27 cellular contexts compared by ENCODE assay signal in the genomic region with DNA sequence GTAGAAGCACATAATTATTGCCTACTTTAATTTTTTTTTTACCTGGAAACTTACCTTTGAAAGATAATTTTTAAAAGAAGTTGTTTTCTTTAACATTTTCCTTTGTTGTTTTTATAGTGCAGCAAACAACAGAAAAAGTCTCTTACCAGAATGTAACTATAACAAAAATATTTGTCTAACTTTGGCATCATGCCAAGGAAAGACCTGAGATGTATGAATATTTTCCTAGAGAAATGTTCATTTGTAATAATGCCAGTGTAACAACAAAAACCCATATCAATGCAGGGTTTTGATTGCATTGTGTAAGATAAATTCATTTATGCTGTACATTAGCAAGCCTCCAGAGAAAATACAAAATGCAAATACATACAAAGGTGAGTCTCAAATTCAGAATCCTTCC.
"Had no signal": no experiment of that assay in that cellular context is flagged by ENCODE, and none has a peak within 500 bp of the region (broad histone marks: within the 10 kb centered on the region; RNA-seq: fewer than 3 reads in every experiment).

No MANE protein-coding gene starts in this region.

- H3K4me3 ChIP-seq: neural progenitor cell, ovary, psoas muscle, right lobe of liver, sigmoid colon, stomach, thoracic aorta, thyroid gland, tibial nerve, upper lobe of left lung, vagina had no signal

- H3K36me3 ChIP-seq: neural progenitor cell, ovary, right lobe of liver, sigmoid colon, stomach, thoracic aorta, thyroid gland, tibial nerve, upper lobe of left lung, vagina had no signal

- H3K4me1 ChIP-seq: neural progenitor cell, parathyroid adenoma, psoas muscle, right lobe of liver, stomach, thyroid gland, upper lobe of left lung, vagina had no signal

- H3K9me3 ChIP-seq: ovary, psoas muscle, right lobe of liver, sigmoid colon, thoracic aorta, thyroid gland, tibial nerve, upper lobe of left lung, vagina had no signal

- DNase-seq: occipital lobe; ovary; posterior cingulate gyrus; psoas muscle; right cardiac atrium; right lobe of liver; sigmoid colon; small intestine; stimulated activated CD4-positive, alpha-beta T cell treated with anti-CD3 and anti-CD28 coated beads, Interleukin-15, amount 100 ng/mL, for 24 hours; stimulated activated CD4-positive, alpha-beta T cell treated with anti-CD3 and anti-CD28 coated beads, Interleukin-2, amount 100 ng/mL, for 24 hours; stimulated activated CD4-positive, alpha-beta T cell treated with anti-CD3 and anti-CD28 coated beads, Interleukin-2, amount 100 ng/mL, for 48 hours; stimulated activated CD4-positive, alpha-beta T cell treated with anti-CD3 and anti-CD28 coated beads, Interleukin-4, amount 100 ng/mL, for 24 hours; stimulated activated naive B cell treated with anti-CD40 and anti-IgM and Interleukin-4, amounts not matched to agents 10 μg/mL and 1 μg/mL and 100 μg/mL, for 72 hours; stimulated activated naive CD4-positive, alpha-beta T cell treated with Interleukin-2 at 50 U/mL for 16 hours; stomach; thyroid gland; trophoblast cell; upper lobe of left lung had no signal

- H3K9ac ChIP-seq: neural progenitor cell, parathyroid adenoma had no signal

- H3K27ac ChIP-seq: neural progenitor cell, ovary, parathyroid adenoma, psoas muscle, right lobe of liver, sigmoid colon, stomach, thoracic aorta, thyroid gland, tibial nerve, upper lobe of left lung, vagina had no signal

- H3K4me3 Mint-ChIP-seq: nephron; neural progenitor cell; stimulated activated effector memory CD8-positive, alpha-beta T cell treated with anti-CD3 and anti-CD28 coated beads, Interleukin-12 subunit alpha, Interleukin-12 subunit beta, amount 100 ng/mL, for 72 hours; stimulated activated naive B cell treated with anti-CD40 and anti-IgM and Interleukin-4, amounts not matched to agents 10 μg/mL and 1 μg/mL and 100 μg/mL, for 72 hours; stimulated activated naive CD8-positive, alpha-beta T cell treated with anti-CD3 and anti-CD28 coated beads, Interleukin-15, Interleukin-2, amounts not matched to agents 100 ng/mL and 50 ng/mL, for 24 hours had no signal

- H3K36me3 Mint-ChIP-seq: neural progenitor cell; stimulated activated effector memory CD8-positive, alpha-beta T cell treated with anti-CD3 and anti-CD28 coated beads, Interleukin-12 subunit alpha, Interleukin-12 subunit beta, amount 100 ng/mL, for 72 hours; stimulated activated naive B cell treated with anti-CD40 and anti-IgM and Interleukin-4, amounts not matched to agents 10 μg/mL and 1 μg/mL and 100 μg/mL, for 72 hours had no signal

- H3K27me3 ChIP-seq: neural progenitor cell, ovary, right lobe of liver, sigmoid colon, stomach, thyroid gland, tibial nerve, upper lobe of left lung, vagina had no signal

- H3K27me3 Mint-ChIP-seq: progenitor cell of endocrine pancreas; stimulated activated naive B cell treated with anti-CD40 and anti-IgM and Interleukin-4, amounts not matched to agents 10 μg/mL and 1 μg/mL and 100 μg/mL, for 72 hours; stimulated activated naive CD8-positive, alpha-beta T cell treated with anti-CD3 and anti-CD28 coated beads, Interleukin-15, Interleukin-2, amounts not matched to agents 100 ng/mL and 50 ng/mL, for 24 hours had no signal

- H3K4me1 Mint-ChIP-seq: nephron; neural progenitor cell; stimulated activated effector memory CD8-positive, alpha-beta T cell treated with anti-CD3 and anti-CD28 coated beads, Interleukin-12 subunit alpha, Interleukin-12 subunit beta, amount 100 ng/mL, for 72 hours; stimulated activated naive B cell treated with anti-CD40 and anti-IgM and Interleukin-4, amounts not matched to agents 10 μg/mL and 1 μg/mL and 100 μg/mL, for 72 hours had no signal

- H3K27ac Mint-ChIP-seq: nephron; neural progenitor cell; progenitor cell of endocrine pancreas; stimulated activated effector memory CD8-positive, alpha-beta T cell treated with anti-CD3 and anti-CD28 coated beads, Interleukin-12 subunit alpha, Interleukin-12 subunit beta, amount 100 ng/mL, for 72 hours; stimulated activated naive B cell treated with anti-CD40 and anti-IgM and Interleukin-4, amounts not matched to agents 10 μg/mL and 1 μg/mL and 100 μg/mL, for 72 hours; stimulated activated naive CD8-positive, alpha-beta T cell treated with anti-CD3 and anti-CD28 coated beads, Interleukin-15, Interleukin-2, amounts not matched to agents 100 ng/mL and 50 ng/mL, for 24 hours had no signal

- H3K9me3 Mint-ChIP-seq: neural progenitor cell; stimulated activated naive CD8-positive, alpha-beta T cell treated with anti-CD3 and anti-CD28 coated beads, Interleukin-15, Interleukin-2, amounts not matched to agents 100 ng/mL and 50 ng/mL, for 24 hours had no signal
